Comparison of ENCODE assay signal across 9 cellular contexts in the genomic region with DNA sequence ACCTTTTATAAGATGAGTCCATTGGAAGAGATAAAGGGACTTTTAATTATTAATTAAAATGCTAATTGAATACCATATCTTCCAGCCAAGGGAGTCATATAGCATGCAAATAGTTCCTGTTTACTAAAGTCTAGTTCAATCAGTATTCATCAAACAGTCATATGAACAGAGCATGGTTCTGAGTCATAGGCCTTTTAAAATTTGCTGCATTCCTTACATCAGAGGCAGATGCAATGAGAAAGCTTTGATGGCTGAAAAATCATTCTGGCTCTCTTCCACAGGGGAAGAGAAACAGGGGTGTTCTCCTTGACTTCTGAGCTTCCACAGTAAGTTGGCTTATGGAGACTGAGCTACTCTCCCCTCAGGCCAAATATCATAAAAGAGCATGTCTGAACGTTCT.
DNase-seq lines count a peak whose midpoint lies in the region; ATAC-seq, FAIRE-seq and TF ChIP-seq lines count a peak whose summit lies in the region.
"Had no signal": no experiment of that assay in that cellular context is flagged by ENCODE, and none has a peak within 500 bp of the region (broad histone marks: within the 10 kb centered on the region; RNA-seq: fewer than 3 reads in every experiment).

No MANE protein-coding gene starts in this region.

- H3K4me1 Mint-ChIP-seq in stimulated activated effector memory CD8-positive, alpha-beta T cell treated with anti-CD3 and anti-CD28 coated beads, Interleukin-12 subunit alpha, Interleukin-12 subunit beta, amount 100 ng/mL, for 72 hours: peaks cover 37% of the 10 kb centered on the region

- no peak for FAIRE-seq in RCC 7860 (lab: Jason Lieb, UNC)

- H3K9me3 Mint-ChIP-seq in stimulated activated effector memory CD8-positive, alpha-beta T cell treated with anti-CD3 and anti-CD28 coated beads, Interleukin-12 subunit alpha, Interleukin-12 subunit beta, amount 100 ng/mL, for 72 hours: peaks cover 17% of the 10 kb centered on the region

- peak; percentile 56 for ATAC-seq in GM18861 (IDR thresholded peaks at IDR 0.05; ENCODE audit: unreplicated experiment)
- ATAC-seq in stimulated activated effector memory CD8-positive, alpha-beta T cell treated with anti-CD3 and anti-CD28 coated beads, Interleukin-12 subunit alpha, Interleukin-12 subunit beta, amount 100 ng/mL, for 72 hours: peak; percentile 66

- H3K27ac Mint-ChIP-seq in stimulated activated effector memory CD8-positive, alpha-beta T cell treated with anti-CD3 and anti-CD28 coated beads, Interleukin-12 subunit alpha, Interleukin-12 subunit beta, amount 100 ng/mL, for 72 hours: no peak overlapping the region

- no peak overlapping the region for H3K4me3 ChIP-seq in fibroblast of mammary gland (ENCODE audit: control insufficient read depth, low read depth, low read length)

- TF ChIP-seq CTCF in fibroblast of mammary gland (conservative IDR thresholded peaks at IDR 0.05; ENCODE audit: control insufficient read depth, insufficient read depth, low read depth, low read length): no peak

- peaks cover 5% of the 10 kb centered on the region for H3K36me3 Mint-ChIP-seq in stimulated activated effector memory CD8-positive, alpha-beta T cell treated with anti-CD3 and anti-CD28 coated beads, Interleukin-12 subunit alpha, Interleukin-12 subunit beta, amount 100 ng/mL, for 72 hours

- DNase-seq in RCC 7860 (ENCODE audit: low spot score) (peak; percentile 16), fibroblast of mammary gland (ENCODE audit: low read depth) (peak; percentile 88), iPS-NIHi7 (ENCODE audit: extremely low spot score) (no peak), SHP77 treated with DMSO at 0.1 percent for 48 hours (lab: John Stamatoyannopoulos, UW) (no peak)
- DNase-seq in stimulated activated effector memory CD8-positive, alpha-beta T cell treated with anti-CD3 and anti-CD28 coated beads, Interleukin-12 subunit alpha, Interleukin-12 subunit beta, amount 100 ng/mL, for 72 hours (ENCODE audit: low spot score in 2 of 2): no peak
- DNase-seq in stimulated activated CD8-positive, alpha-beta memory T cell treated with anti-CD3 and anti-CD28 coated beads, Interleukin-4, amount 100 ng/mL, for 48 hours: no peak
- DNase-seq: activated CD4-positive, alpha-beta T cell treated with anti-CD3 and anti-CD28 coated beads, Interleukin-2, amount 50 U/mL, for 4 hours had no signal

- H3K4me3 Mint-ChIP-seq in stimulated activated effector memory CD8-positive, alpha-beta T cell treated with anti-CD3 and anti-CD28 coated beads, Interleukin-12 subunit alpha, Interleukin-12 subunit beta, amount 100 ng/mL, for 72 hours: no peak overlapping the region
- H3K4me3 Mint-ChIP-seq: brain had no signal

Comparison
In these comparisons a context has a peak if more than half of its experiments do, and no peak if none do; other contexts are left out.
1. DNase-seq: peak in RCC 7860 (single experiment) and fibroblast of mammary gland (single experiment); none in stimulated activated effector memory CD8-positive, alpha-beta T cell treated with anti-CD3 and anti-CD28 coated beads, Interleukin-12 subunit alpha, Interleukin-12 subunit beta, amount 100 ng/mL, for 72 hours (0 of 2), iPS-NIHi7 (single experiment), stimulated activated CD8-positive, alpha-beta memory T cell treated with anti-CD3 and anti-CD28 coated beads, Interleukin-4, amount 100 ng/mL, for 48 hours (single experiment) and SHP77 treated with DMSO at 0.1 percent for 48 hours (single experiment).